Comparison of ENCODE assay signal across 8 cellular contexts in the genomic region with DNA sequence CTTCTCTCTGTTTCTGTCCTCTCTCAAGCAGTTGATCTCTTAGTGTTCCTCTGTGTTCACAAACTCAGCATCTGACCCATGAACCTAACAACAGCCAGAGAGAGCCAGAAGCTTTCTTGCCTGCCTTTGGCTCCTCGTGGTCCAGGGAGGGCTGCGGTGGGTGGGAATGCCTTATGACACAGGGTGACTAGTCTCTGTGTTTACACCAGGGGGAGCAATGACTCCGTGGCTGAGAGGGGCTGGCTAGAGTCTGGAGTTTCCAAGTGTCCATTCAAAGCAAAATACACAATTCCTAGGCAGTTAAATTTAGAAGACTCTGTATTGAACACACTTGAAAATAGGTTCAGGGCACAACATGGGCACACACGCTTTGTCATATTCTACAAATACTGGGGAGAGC.
A peak's percentile ranks its signal among the peaks of the same experiment; 100 is the strongest.
DNase-seq lines count a peak whose midpoint lies in the region; ATAC-seq lines count a peak whose summit lies in the region.

No MANE protein-coding gene starts in this region.

- no peak overlapping the region for H3K27ac Mint-ChIP-seq in activated CD4-positive, alpha-beta T cell treated with anti-CD3 and anti-CD28 coated beads for 36 hours

- H3K27me3 Mint-ChIP-seq in activated CD4-positive, alpha-beta T cell treated with anti-CD3 and anti-CD28 coated beads for 36 hours: peaks cover 3% of the 10 kb centered on the region

- POLR2A ChIA-PET in activated CD4-positive, alpha-beta T cell treated with anti-CD3 and anti-CD28 coated beads for 36 hours (lab: Charles Lee): no interaction called here

- peaks cover 3% of the 10 kb centered on the region for H3K9me3 Mint-ChIP-seq in activated CD4-positive, alpha-beta T cell treated with anti-CD3 and anti-CD28 coated beads for 36 hours (ENCODE audit: low read depth)

- no peak for ATAC-seq in activated CD4-positive, alpha-beta T cell treated with anti-CD3 and anti-CD28 coated beads for 36 hours
- ATAC-seq in HG03039 (IDR thresholded peaks at IDR 0.05; ENCODE audit: unreplicated experiment): peak; percentile 72

- no peak overlapping the region for H3K4me3 Mint-ChIP-seq in activated CD4-positive, alpha-beta T cell treated with anti-CD3 and anti-CD28 coated beads for 36 hours

- intact Hi-C loops in activated CD4-positive, alpha-beta T cell treated with anti-CD3 and anti-CD28 coated beads for 36 hours (cut with DNase I, micrococcal nuclease): loop anchor here (1.0 to 10.0 kb wide), 2 partner anchors 131 to 135 kb away; no protein-coding TSS in a partner anchor
- intact Hi-C loops in head of caudate nucleus (cut with DNase I): loop anchor here (10.0 kb wide), 2 partner anchors 131 to 351 kb away; no protein-coding TSS in a partner anchor

- H3K4me1 Mint-ChIP-seq in activated CD4-positive, alpha-beta T cell treated with anti-CD3 and anti-CD28 coated beads for 36 hours: no peaks in the 10 kb centered on the region

- DNase-seq in activated CD4-positive, alpha-beta T cell treated with anti-CD3 and anti-CD28 coated beads for 36 hours: peak; percentile 14
- DNase-seq in activated CD4-positive, alpha-beta T cell treated with anti-CD3 and anti-CD28 coated beads, Interleukin-2, amount 50 U/mL, for 1 hour: no peak
- peak; percentile 8 for DNase-seq in SW480 (ENCODE audit: low spot score)
- DNase-seq in head of caudate nucleus: peak in 38 of 42 donors; percentile 2 to 71 (median 27)
- DNase-seq in renal cortical epithelial cell (ENCODE audit: low read depth): peak; percentile 1
- no peak for DNase-seq in NCI-H2196 treated with DMSO at 0.1 percent for 48 hours (lab: John Stamatoyannopoulos, UW; ENCODE audit: unreplicated experiment)
- no peak for DNase-seq in activated gamma-delta T cell treated with Interleukin-2 at 50 U/mL for 16 hours

- H3K36me3 Mint-ChIP-seq in activated CD4-positive, alpha-beta T cell treated with anti-CD3 and anti-CD28 coated beads for 36 hours (ENCODE audit: low read depth): no peaks in the 10 kb centered on the region

- CTCF ChIA-PET in activated CD4-positive, alpha-beta T cell treated with anti-CD3 and anti-CD28 coated beads for 36 hours (lab: Charles Lee): no interaction called here

Comparison
In these comparisons a context has a peak if more than half of its experiments do, and no peak if none do; other contexts are left out.
1. DNase-seq: peak in activated CD4-positive, alpha-beta T cell treated with anti-CD3 and anti-CD28 coated beads for 36 hours (single experiment), SW480 (single experiment), head of caudate nucleus (38 of 42) and renal cortical epithelial cell (single experiment); none in activated CD4-positive, alpha-beta T cell treated with anti-CD3 and anti-CD28 coated beads, Interleukin-2, amount 50 U/mL, for 1 hour (single experiment), NCI-H2196 treated with DMSO at 0.1 percent for 48 hours (single experiment) and activated gamma-delta T cell treated with Interleukin-2 at 50 U/mL for 16 hours (single experiment).